In the genomic region with DNA sequence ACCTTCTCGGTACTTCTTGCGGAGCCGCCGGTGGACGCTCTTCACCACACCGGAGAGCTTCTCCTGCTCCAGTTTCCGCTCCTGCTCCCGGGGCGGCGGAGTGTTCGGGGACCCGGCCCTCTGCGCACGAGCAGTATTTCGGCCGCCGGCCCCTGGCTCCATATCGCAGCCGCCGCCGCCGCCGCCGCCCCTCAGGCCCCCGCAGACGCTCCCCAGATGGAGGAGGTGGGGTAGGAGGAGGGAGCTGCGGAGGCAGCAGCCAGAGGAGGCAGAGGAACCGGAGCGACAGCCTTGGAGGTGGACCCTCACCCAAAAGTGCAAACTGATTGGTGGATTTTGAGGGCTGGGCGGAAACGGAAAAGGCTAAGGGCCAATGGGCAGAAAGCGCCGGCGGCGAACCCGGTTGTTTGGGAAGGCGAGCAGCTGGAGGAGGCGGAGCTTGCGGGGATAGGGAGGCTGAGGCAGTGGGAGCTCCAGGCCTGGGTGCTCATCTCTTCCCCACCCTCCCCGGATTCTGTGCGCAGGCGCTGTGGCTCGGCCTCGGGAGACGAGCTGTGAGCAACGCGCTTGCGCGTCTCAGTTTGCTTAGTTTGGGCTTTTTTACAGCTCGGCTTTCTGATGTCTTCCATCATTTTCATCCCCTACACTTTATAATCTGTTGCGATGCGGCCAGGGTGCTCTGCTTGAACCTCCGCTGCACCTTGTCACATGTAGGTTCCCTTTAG, we compare ENCODE assay signal across 8 cellular contexts.
DNase-seq lines count a peak whose midpoint lies in the region; ATAC-seq and TF ChIP-seq lines count a peak whose summit lies in the region.

No MANE protein-coding gene starts in this region.

- ATAC-seq in GM21737 (IDR thresholded peaks at IDR 0.05; ENCODE audit: unreplicated experiment) (peak; percentile 98), esophagus mucosa (peak; percentile 100)

- H3K9ac ChIP-seq in mucosa of stomach (ENCODE audit: low read length) = peak overlapping the region; percentile 81

- no peaks in the 10 kb centered on the region for H3K9me3 ChIP-seq in mucosa of stomach (ENCODE audit: control insufficient read depth, low read length)

- no peaks in the 10 kb centered on the region for H3K27me3 ChIP-seq in mucosa of stomach (ENCODE audit: control insufficient read depth, insufficient read depth, low read length)

- H3K4me3 ChIP-seq in mucosa of stomach (ENCODE audit: low read length) = peak overlapping the region; percentile 74

- H3K36me3 ChIP-seq in mucosa of stomach (ENCODE audit: control insufficient read depth, insufficient read depth, low read length) = no peaks in the 10 kb centered on the region

- peaks cover 19% of the 10 kb centered on the region for H3K4me1 ChIP-seq in mucosa of stomach (ENCODE audit: control insufficient read depth, insufficient read depth, low read length)

- peak; percentile 99 for DNase-seq in DMS79 (lab: John Stamatoyannopoulos, UW)
- peak; percentile 70 for DNase-seq in KG1 (lab: John Stamatoyannopoulos, UW)
- peak; percentile 98 to 99 for DNase-seq in activated T-cell treated with anti-CD3 and anti-CD28 coated beads, Interleukin-2, amount 50 U/mL, for 48 hours
- DNase-seq in stimulated activated CD8-positive, alpha-beta memory T cell treated with anti-CD3 and anti-CD28 coated beads, Interleukin-4, amount 100 ng/mL, for 48 hours = peak; percentile 98

TF ChIP-seq in PFSK-1, 5 proteins besides CTCF, POLR2A, EP300 and RAD21:
- no peak for TF ChIP-seq TAF1 (IDR thresholded peaks at IDR 0.05; ENCODE audit: borderline replicate concordance, insufficient read depth, low read length)
- TF ChIP-seq POLR2AphosphoS5 (IDR thresholded peaks at IDR 0.05; ENCODE audit: low read depth, low read length) = peak; percentile 81

Comparison
In these comparisons a context has a peak if more than half of its experiments do, and no peak if none do; other contexts are left out.
1. Peak in every context shown above with its lines: DNase-seq, ATAC-seq and H3K4me3 ChIP-seq.